Comparison of ENCODE assay signal across 21 cellular contexts in the genomic region with DNA sequence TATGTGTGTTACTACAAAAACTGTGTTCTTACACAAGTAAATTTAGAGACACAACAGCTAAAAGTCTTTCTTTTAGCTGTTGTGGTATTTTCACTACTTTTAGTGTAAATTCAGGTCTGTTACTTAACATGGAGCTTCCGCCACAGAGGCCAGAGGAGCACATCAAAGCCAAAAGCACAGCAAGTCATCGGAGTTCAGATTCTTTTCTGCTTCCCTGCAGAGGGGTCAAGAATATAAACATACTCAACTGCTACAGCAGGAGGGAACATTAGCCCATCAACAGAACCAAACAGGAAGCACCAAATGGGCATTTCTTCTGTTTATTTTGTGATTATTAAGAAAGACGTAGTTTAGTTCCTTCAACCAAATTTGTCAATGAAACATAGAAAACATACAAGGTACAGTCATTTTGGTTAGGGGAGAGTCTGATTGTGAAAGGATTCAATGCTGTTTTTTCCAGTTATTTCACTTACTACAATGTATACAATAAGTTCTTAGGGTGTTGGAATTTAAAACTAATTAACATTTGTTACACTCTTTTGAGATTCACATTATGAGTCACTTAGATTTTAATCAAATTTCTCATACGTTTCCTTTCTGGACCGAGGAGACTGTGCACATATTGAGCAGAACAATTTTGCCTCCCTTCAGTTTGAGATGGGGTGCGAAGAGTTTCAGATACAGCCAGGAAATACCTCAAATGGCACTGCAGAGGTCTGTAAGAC. TPM values are rescaled to one million over a fixed set of nuclear protein-coding genes. Genes with fewer than 3 reads are reported as not detected.
A peak's percentile ranks its signal among the peaks of the same experiment; 100 is the strongest.
DNase-seq lines count a peak whose midpoint lies in the region; ATAC-seq, FAIRE-seq and TF ChIP-seq lines count a peak whose summit lies in the region.
"Had no signal": no experiment of that assay in that cellular context is flagged by ENCODE, and none has a peak within 500 bp of the region (broad histone marks: within the 10 kb centered on the region; RNA-seq: fewer than 3 reads in every experiment).

No MANE protein-coding gene starts in this region.

- H3K27ac ChIP-seq in iPS DF 6.9 (ENCODE audit: low read length): no peak overlapping the region
- H3K27ac ChIP-seq in prostate gland: peak overlapping the region; percentile 24 to 45
- H3K27ac ChIP-seq in MM.1S (ENCODE audit: low read length): no peak overlapping the region
- H3K27ac ChIP-seq: SJSA1 had no signal

- no peaks in the 10 kb centered on the region for H3F3A ChIP-seq in MM.1S (ENCODE audit: insufficient read depth, low read length)

- H3K4me1 ChIP-seq in iPS DF 6.9 (ENCODE audit: control insufficient read depth, insufficient read depth, low read length) (peaks cover 6% of the 10 kb centered on the region; the same call in 1 of the 2 replicates), prostate gland (replicated peaks) (no peaks in the 10 kb centered on the region), MM.1S (ENCODE audit: low read length) (no peaks in the 10 kb centered on the region)
- H3K4me1 ChIP-seq: SJSA1 had no signal

- TF ChIP-seq POLR2A in GM12891 (IDR thresholded peaks at IDR 0.05; ENCODE audit: low read depth, low read length) (no peak), prostate gland (IDR thresholded peaks at IDR 0.05) (no peak)

- ATAC-seq in GM19023 (IDR thresholded peaks at IDR 0.05; ENCODE audit: unreplicated experiment) (no peak), GM21423 (IDR thresholded peaks at IDR 0.05; ENCODE audit: unreplicated experiment) (no peak), GM21619 (IDR thresholded peaks at IDR 0.05; ENCODE audit: unreplicated experiment) (no peak)
- ATAC-seq: naive thymus-derived CD4-positive, alpha-beta T cell; stimulated activated memory B cell treated with anti-CD40 and anti-IgM and Interleukin-4, amounts not matched to agents 10 μg/mL and 1 μg/mL and 100 μg/mL, for 72 hours had no signal

- no peaks in the 10 kb centered on the region for H3K79me2 ChIP-seq in MM.1S (ENCODE audit: low read length)

- H2AFZ ChIP-seq in MM.1S (ENCODE audit: low read length): no peak overlapping the region

- no peak overlapping the region for H3K4me2 ChIP-seq in MM.1S (ENCODE audit: low read depth, low read length)

- intact Hi-C loops in prostate gland (cut with DNase I): no loop called here

- H3K36me3 ChIP-seq in iPS DF 6.9 (ENCODE audit: control insufficient read depth, insufficient read depth, low read length) (no peaks in the 10 kb centered on the region), prostate gland (no peaks in the 10 kb centered on the region), MM.1S (replicated peaks; ENCODE audit: insufficient read depth, low read length) (no peaks in the 10 kb centered on the region)
- H3K36me3 ChIP-seq: ascending aorta, SJSA1 had no signal

- no peaks in the 10 kb centered on the region for H3K9me2 ChIP-seq in MM.1S (replicated peaks; ENCODE audit: insufficient read depth, low read length)

- FAIRE-seq in GM12891 (lab: Jason Lieb, UNC): peak; percentile 26
- FAIRE-seq: D721Med, frontal cortex, GM18507, GM19239 had no signal

- no peak for DNase-seq in GM12891 (ENCODE audit: insufficient read length, low spot score)
- peak; percentile 39 for DNase-seq in amniotic epithelial cell (ENCODE audit: low read depth)
- DNase-seq in iPS DF 6.9 (ENCODE audit: low read depth, low spot score): peak; percentile 27
- DNase-seq in prostate gland (ENCODE audit: low spot score): no peak
- DNase-seq in MM.1S: no peak
- DNase-seq: activated CD4-positive, alpha-beta T cell treated with anti-CD3 and anti-CD28 coated beads, Interleukin-2, amount 50 U/mL, for 4 hours; effector CD4-positive, alpha-beta T cell; naive thymus-derived CD4-positive, alpha-beta T cell; NCI-H1092; NK-92 treated with Interleukin-12 subunit alpha and Interleukin-12 subunit beta, amount 100 ng/mL, for 24 hours; right cardiac atrium had no signal

- H3K27me3 ChIP-seq in iPS DF 6.9 (ENCODE audit: control insufficient read depth, insufficient read depth, low read length): no peaks in the 10 kb centered on the region
- no peaks in the 10 kb centered on the region for H3K27me3 ChIP-seq in prostate gland (replicated peaks; ENCODE audit: insufficient read depth)
- no peaks in the 10 kb centered on the region for H3K27me3 ChIP-seq in MM.1S (replicated peaks; ENCODE audit: insufficient read depth, low read length)
- H3K27me3 ChIP-seq: ascending aorta, SJSA1 had no signal

- H4K20me1 ChIP-seq in MM.1S (ENCODE audit: insufficient read depth, low read length): no peaks in the 10 kb centered on the region

- H3K9me3 ChIP-seq in iPS DF 6.9 (ENCODE audit: control insufficient read depth, insufficient read depth, low read length) (no peaks in the 10 kb centered on the region; the same call in 1 of the 2 replicates), prostate gland (no peaks in the 10 kb centered on the region), MM.1S (replicated peaks; ENCODE audit: insufficient read depth, low read length) (no peaks in the 10 kb centered on the region)
- H3K9me3 ChIP-seq: ascending aorta, SJSA1 had no signal

- no peak overlapping the region for H3K9ac ChIP-seq in MM.1S (ENCODE audit: low read length)

- no CpG with 5 or more reads among the region's 6 CpGs for WGBS in iPS DF 6.9 (ENCODE audit: insufficient coverage, insufficient read length)
- 70% methylated on average over 6 of the region's 6 CpGs for WGBS in prostate gland

- H3K4me3 ChIP-seq in iPS DF 6.9 (ENCODE audit: low read length) (no peak overlapping the region), prostate gland (no peak overlapping the region), MM.1S (ENCODE audit: low read length) (no peak overlapping the region)
- H3K4me3 ChIP-seq: ascending aorta, SJSA1 had no signal

- no peak for TF ChIP-seq CTCF in prostate gland (IDR thresholded peaks at IDR 0.05)
- no peak for TF ChIP-seq CTCF in MM.1S (IDR thresholded peaks at IDR 0.05; ENCODE audit: low read length)

TF ChIP-seq in GM12891, 5 proteins besides CTCF, POLR2A, EP300 and RAD21:
- TF ChIP-seq PAX5 (IDR thresholded peaks at IDR 0.05; ENCODE audit: insufficient read depth, low read length, severe bottlenecking) (no peak), SPI1 (IDR thresholded peaks at IDR 0.05; ENCODE audit: low read depth, low read length) (no peak), TAF1 (IDR thresholded peaks at IDR 0.05; ENCODE audit: low read depth, low read length) (no peak), POLR2AphosphoS5 (IDR thresholded peaks at IDR 0.05; ENCODE audit: low read depth, low read length) (no peak), POU2F2 (IDR thresholded peaks at IDR 0.05; ENCODE audit: low read depth, low read length) (no peak)

RNA-seq across cellular contexts. Expression of a gene that starts 42.8 kb away (rescaled TPM):
- 22.8 TPM for polyA plus RNA-seq in GM12891 (2012; ENCODE audit: low read depth, missing spikeins)
- 10 to 100 TPM; 15.8 to 36.5 TPM for total RNA-seq in prostate gland

RNA-seq across cellular contexts. Expression of a gene that starts 48.2 kb away (rescaled TPM):
- 26.9 TPM for polyA plus RNA-seq in GM12891 (2012; ENCODE audit: low read depth, missing spikeins)
- 100 to 1,000 TPM; 112 to 159 TPM for total RNA-seq in prostate gland

Comparison
In these comparisons a context has a peak if more than half of its experiments do, and no peak if none do; other contexts are left out.
1. DNase-seq: peak in amniotic epithelial cell (single experiment) and iPS DF 6.9 (single experiment); none in GM12891 (single experiment), prostate gland (single experiment) and MM.1S (single experiment).
2. H3K27ac ChIP-seq: peak in prostate gland (2 of 2); none in iPS DF 6.9 (single experiment) and MM.1S (single experiment).